ENCODE assay signal across 1 cellular context in genomic region chr7:1529383-1530116, GRCh38.
TF ChIP-seq lines count a peak whose summit lies in the region.

No MANE protein-coding gene starts in this region.

TF ChIP-seq in GM23338, 12 proteins besides CTCF, POLR2A, EP300 and RAD21 (continued from another document):
- TF ChIP-seq, protein P1, sequence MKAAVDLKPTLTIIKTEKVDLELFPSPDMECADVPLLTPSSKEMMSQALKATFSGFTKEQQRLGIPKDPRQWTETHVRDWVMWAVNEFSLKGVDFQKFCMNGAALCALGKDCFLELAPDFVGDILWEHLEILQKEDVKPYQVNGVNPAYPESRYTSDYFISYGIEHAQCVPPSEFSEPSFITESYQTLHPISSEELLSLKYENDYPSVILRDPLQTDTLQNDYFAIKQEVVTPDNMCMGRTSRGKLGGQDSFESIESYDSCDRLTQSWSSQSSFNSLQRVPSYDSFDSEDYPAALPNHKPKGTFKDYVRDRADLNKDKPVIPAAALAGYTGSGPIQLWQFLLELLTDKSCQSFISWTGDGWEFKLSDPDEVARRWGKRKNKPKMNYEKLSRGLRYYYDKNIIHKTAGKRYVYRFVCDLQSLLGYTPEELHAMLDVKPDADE (IDR thresholded peaks at IDR 0.05), result no peak
- no peak for TF ChIP-seq ZNF114 (CRISPR knock-in tag; IDR thresholded peaks at IDR 0.05)
